ENCODE assay signal across 27 cellular contexts in genomic region chr1:174870319-174870718, GRCh38.
"Had no signal": no experiment of that assay in that cellular context is flagged by ENCODE, and none has a peak within 500 bp of the region (broad histone marks: within the 10 kb centered on the region; RNA-seq: fewer than 3 reads in every experiment).

No MANE protein-coding gene starts in this region.

- H3K27me3 ChIP-seq: adrenal gland, cardiac muscle cell, gastrocnemius medialis, neutrophil, right lobe of liver, uterus had no signal

- H3K27ac Mint-ChIP-seq: activated naive CD4-positive, alpha-beta T cell treated with anti-CD3 and anti-CD28 coated beads for 36 hours; activated naive CD8-positive, alpha-beta T cell treated with anti-CD3 and anti-CD28 coated beads for 36 hours; activated T-helper 1 cell treated with anti-CD3 and anti-CD28 coated beads, Interleukin-12 subunit alpha, Interleukin-12 subunit beta, Interleukin-2, Interleukin-4 antibody, amounts not matched to agents 30 ng/mL and 10 ng/mL and 1 ng/mL, durations not matched to agents 14 hours and 24 hours and 36 hours; brain; nephron progenitor cell; stimulated activated naive CD8-positive, alpha-beta T cell treated with anti-CD3 and anti-CD28 coated beads, Interleukin-15, Interleukin-2, amounts not matched to agents 100 ng/mL and 50 ng/mL, for 24 hours; T-helper 2 cell treated with Interferon-gamma antibody and Interleukin-4, amounts not matched to agents 5 μg/mL and 100 μg/mL, for 36 hours had no signal

- H3K36me3 Mint-ChIP-seq: brain had no signal

- H3K4me3 Mint-ChIP-seq: activated naive CD4-positive, alpha-beta T cell treated with anti-CD3 and anti-CD28 coated beads for 36 hours; activated naive CD8-positive, alpha-beta T cell treated with anti-CD3 and anti-CD28 coated beads for 36 hours; activated T-helper 1 cell treated with anti-CD3 and anti-CD28 coated beads, Interleukin-12 subunit alpha, Interleukin-12 subunit beta, Interleukin-2, Interleukin-4 antibody, amounts not matched to agents 30 ng/mL and 10 ng/mL and 1 ng/mL, durations not matched to agents 14 hours and 24 hours and 36 hours; brain; nephron progenitor cell; stimulated activated naive CD8-positive, alpha-beta T cell treated with anti-CD3 and anti-CD28 coated beads, Interleukin-15, Interleukin-2, amounts not matched to agents 100 ng/mL and 50 ng/mL, for 24 hours; T-helper 2 cell treated with Interferon-gamma antibody and Interleukin-4, amounts not matched to agents 5 μg/mL and 100 μg/mL, for 36 hours had no signal

- H3K4me3 ChIP-seq: adrenal gland, cardiac muscle cell, coronary artery, gastrocnemius medialis, left ventricle myocardium inferior, lung, right lobe of liver, thoracic aorta, uterus had no signal

- FAIRE-seq: endothelial cell of umbilical vein, islet of Langerhans had no signal

- H3K4me1 ChIP-seq: gastrocnemius medialis, left ventricle myocardium inferior, uterus had no signal

- H3K9me3 Mint-ChIP-seq: brain had no signal

- H3K36me3 ChIP-seq: adrenal gland, cardiac muscle cell, gastrocnemius medialis, left ventricle myocardium inferior, neutrophil, right lobe of liver, thoracic aorta, uterus had no signal

- ATAC-seq: gastrocnemius medialis, right lobe of liver had no signal

- H3K27ac ChIP-seq: adrenal gland, cardiac muscle cell, coronary artery, gastrocnemius medialis, left ventricle myocardium inferior, neutrophil, right lobe of liver, thoracic aorta, uterus had no signal

- H3K9me3 ChIP-seq: adrenal gland, gastrocnemius medialis, left ventricle myocardium inferior, neutrophil, right lobe of liver, thoracic aorta, uterus had no signal

- H3K27me3 Mint-ChIP-seq: activated naive CD8-positive, alpha-beta T cell treated with anti-CD3 and anti-CD28 coated beads for 36 hours; brain; progenitor cell of endocrine pancreas; stimulated activated naive CD8-positive, alpha-beta T cell treated with anti-CD3 and anti-CD28 coated beads, Interleukin-15, Interleukin-2, amounts not matched to agents 100 ng/mL and 50 ng/mL, for 24 hours had no signal

- DNase-seq: activated CD4-positive, alpha-beta T cell treated with anti-CD3 and anti-CD28 coated beads for 4 hours; activated CD4-positive, alpha-beta T cell treated with anti-CD3 and anti-CD28 coated beads, Interleukin-2, amount 50 U/mL, for 4 hours; activated effector memory CD4-positive, alpha-beta T cell treated with anti-CD3 and anti-CD28 coated beads, Interleukin-2, amount 50 U/mL, for 16 hours; activated naive CD4-positive, alpha-beta T cell treated with anti-CD3 and anti-CD28 coated beads for 36 hours; activated naive CD8-positive, alpha-beta T cell treated with anti-CD3 and anti-CD28 coated beads for 36 hours; activated T-cell treated with anti-CD3 and anti-CD28 coated beads for 4 hours; adrenal gland; aorta; gastrocnemius medialis; glutamatergic neuron; left ventricle myocardium inferior; nephron progenitor cell; right lobe of liver; stimulated activated CD4-positive, alpha-beta T cell treated with anti-CD3 and anti-CD28 coated beads, Interleukin-2, amount 100 ng/mL, for 48 hours; uterus had no signal
